In the genomic region with DNA sequence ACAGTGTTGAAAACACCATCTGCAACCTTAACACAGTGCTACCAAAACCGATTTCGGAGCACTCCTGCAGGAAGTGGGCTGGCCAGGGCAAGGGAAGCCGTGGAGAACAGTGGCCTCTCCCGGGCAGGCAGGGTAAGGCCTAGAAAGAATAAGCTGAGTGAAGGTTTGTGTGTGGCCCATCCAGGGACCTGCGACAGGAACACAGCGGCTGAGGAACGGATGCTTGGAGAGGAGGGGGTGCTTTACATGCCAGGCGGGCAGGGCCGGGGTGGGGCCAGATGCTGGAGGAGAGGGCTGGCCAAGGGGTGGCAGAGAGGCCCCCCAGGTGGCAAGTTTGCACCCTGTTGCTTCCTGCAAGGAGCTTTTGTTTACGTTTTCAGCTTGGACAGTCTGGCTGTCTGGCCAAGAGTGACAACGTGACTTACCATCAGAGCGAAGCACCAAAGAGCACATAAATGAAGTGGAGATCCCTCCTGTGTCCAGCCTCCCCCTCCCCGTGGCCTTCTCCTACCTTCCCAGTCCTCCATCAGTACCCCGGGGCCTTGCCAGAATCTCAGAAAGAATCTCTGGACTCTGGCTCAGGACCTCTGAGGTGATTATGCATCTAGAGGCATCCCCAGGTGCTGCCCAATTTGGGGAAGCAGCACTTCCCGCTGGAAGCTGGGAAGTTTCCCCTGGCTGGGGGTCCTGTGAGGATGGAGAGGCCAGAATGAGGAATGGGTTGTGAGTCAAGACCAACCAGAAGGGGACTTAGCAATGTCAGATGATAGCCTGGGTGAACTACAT, we compare ENCODE assay signal across 8 cellular contexts.
DNase-seq lines count a peak whose midpoint lies in the region; ATAC-seq and TF ChIP-seq lines count a peak whose summit lies in the region.

No MANE protein-coding gene starts in this region.

- POLR2A ChIA-PET in A673 (lab: Charles Lee; ENCODE audit: low non-redundant PET), result interaction anchor here (0.6 to 0.7 kb wide), 2 partner anchors 32 to 60 kb away, joined by 3 read pairs; no protein-coding TSS in a partner anchor
- POLR2A ChIA-PET in activated CD4-positive, alpha-beta memory T cell treated with anti-CD3 and anti-CD28 coated beads, Interleukin-2, amount 10 ng/mL, durations not matched to agents 7 days and 5 days (lab: Charles Lee), result interaction anchor here (0.7 to 1.5 kb wide), 3 partner anchors 10 to 71 kb away, joined by 4 to 7 read pairs (median 4); no protein-coding TSS in a partner anchor

- no peak overlapping the region for H2BK5ac ChIP-seq in mesenchymal stem cell (ENCODE audit: low read depth, low read length, poor library complexity, severe bottlenecking)

- H3K36me3 Mint-ChIP-seq in activated CD4-positive, alpha-beta memory T cell treated with anti-CD3 and anti-CD28 coated beads, Interleukin-2, amount 10 ng/mL, durations not matched to agents 7 days and 5 days (ENCODE audit: low read depth), result no peaks in the 10 kb centered on the region

- H3K4me1 Mint-ChIP-seq in activated CD4-positive, alpha-beta memory T cell treated with anti-CD3 and anti-CD28 coated beads, Interleukin-2, amount 10 ng/mL, durations not matched to agents 7 days and 5 days, result peaks cover 42% of the 10 kb centered on the region

- H3K4me3 Mint-ChIP-seq in activated CD4-positive, alpha-beta memory T cell treated with anti-CD3 and anti-CD28 coated beads, Interleukin-2, amount 10 ng/mL, durations not matched to agents 7 days and 5 days, result peak overlapping the region; percentile 95

- H3K27ac ChIP-seq in A673 (ENCODE audit: low read depth, low read length, poor library complexity, severe bottlenecking) (no peak overlapping the region), mesenchymal stem cell (ENCODE audit: low read length, poor library complexity, severe bottlenecking) (peak overlapping the region; percentile 17)
- peak overlapping the region; percentile 69 for H3K27ac ChIP-seq in effector memory CD4-positive, alpha-beta T cell (ENCODE audit: insufficient read depth, low read length, poor library complexity, severe bottlenecking)

- H3K9ac ChIP-seq in mesenchymal stem cell (ENCODE audit: low read length), result peak overlapping the region; percentile 90

- H2AFZ ChIP-seq in mesenchymal stem cell (ENCODE audit: low read depth, low read length), result no peak overlapping the region

- H3K27me3 ChIP-seq in A673 (replicated peaks; ENCODE audit: insufficient read depth, low read depth, low read length, poor library complexity) (no peaks in the 10 kb centered on the region), mesenchymal stem cell (ENCODE audit: control insufficient read depth in 1 of 2, insufficient read depth in 1 of 2, low read length in 2 of 2) (no peaks in the 10 kb centered on the region)
- H3K27me3 ChIP-seq in effector memory CD4-positive, alpha-beta T cell (replicated peaks; ENCODE audit: control insufficient read depth, insufficient read depth, low read length, poor library complexity, severe bottlenecking), result no peaks in the 10 kb centered on the region

- peak overlapping the region; percentile 92 for H3K27ac Mint-ChIP-seq in activated CD4-positive, alpha-beta memory T cell treated with anti-CD3 and anti-CD28 coated beads, Interleukin-2, amount 10 ng/mL, durations not matched to agents 7 days and 5 days

- H2BK15ac ChIP-seq in mesenchymal stem cell (ENCODE audit: low read depth, poor library complexity, severe bottlenecking), result no peak overlapping the region

- H3K4me2 ChIP-seq in mesenchymal stem cell (ENCODE audit: low read length, poor library complexity, severe bottlenecking), result no peak overlapping the region

- H4K8ac ChIP-seq in mesenchymal stem cell (ENCODE audit: low read length), result no peak overlapping the region

- intact Hi-C loops in A673 (cut with micrococcal nuclease; ENCODE audit: unreplicated experiment), result no loop called here

- no peaks in the 10 kb centered on the region for H3K36me3 ChIP-seq in A673 (ENCODE audit: insufficient read depth, low read length, poor library complexity, severe bottlenecking)
- H3K36me3 ChIP-seq in effector memory CD4-positive, alpha-beta T cell (ENCODE audit: control insufficient read depth, insufficient read depth, low read length), result no peaks in the 10 kb centered on the region
- no peaks in the 10 kb centered on the region for H3K36me3 ChIP-seq in mesenchymal stem cell (ENCODE audit: control insufficient read depth in 1 of 2, insufficient read depth in 2 of 2, low read depth in 1 of 2, low read length in 2 of 2)

- peak; percentile 43 for ATAC-seq in GM18508 (IDR thresholded peaks at IDR 0.05; ENCODE audit: insufficient read depth, unreplicated experiment)
- peak; percentile 43 for ATAC-seq in HG03354 (IDR thresholded peaks at IDR 0.05; ENCODE audit: poor library complexity, severe bottlenecking, unreplicated experiment)

- no peaks in the 10 kb centered on the region for H3K27me3 Mint-ChIP-seq in activated CD4-positive, alpha-beta memory T cell treated with anti-CD3 and anti-CD28 coated beads, Interleukin-2, amount 10 ng/mL, durations not matched to agents 7 days and 5 days

- H3K9me3 ChIP-seq in A673 (ENCODE audit: low read depth, low read length, poor library complexity, severe bottlenecking) (no peaks in the 10 kb centered on the region), mesenchymal stem cell (ENCODE audit: control insufficient read depth, low read length) (no peaks in the 10 kb centered on the region)
- no peaks in the 10 kb centered on the region for H3K9me3 ChIP-seq in effector memory CD4-positive, alpha-beta T cell (ENCODE audit: control insufficient read depth, low read length)

- H2BK120ac ChIP-seq in mesenchymal stem cell (ENCODE audit: low read depth, low read length), result peak overlapping the region; percentile 40

- peak overlapping the region; percentile 0 to 80 for H2BK12ac ChIP-seq in mesenchymal stem cell (ENCODE audit: low read length in 2 of 2)

- DNase-seq in A673 (ENCODE audit: low spot score) (peak; percentile 89), NCI-H69 (lab: John Stamatoyannopoulos, UW) (peak; percentile 80), mesenchymal stem cell (peak; percentile 78)
- peak; percentile 81 for DNase-seq in activated CD4-positive, alpha-beta memory T cell treated with anti-CD3 and anti-CD28 coated beads, Interleukin-2, amount 10 ng/mL, durations not matched to agents 7 days and 5 days
- peak; percentile 30 to 52 (median 50) for DNase-seq in effector memory CD4-positive, alpha-beta T cell
- peak; percentile 23 for DNase-seq in stimulated activated CD8-positive, alpha-beta memory T cell treated with anti-CD3 and anti-CD28 coated beads, Interleukin-12 subunit alpha, Interleukin-12 subunit beta, amount 100 ng/mL, for 4 hours (ENCODE audit: low read depth)

- H3K4me3 ChIP-seq in A673 (ENCODE audit: low read depth, low read length, poor library complexity, severe bottlenecking) (peak overlapping the region; percentile 59), mesenchymal stem cell (ENCODE audit: insufficient read depth in 1 of 2, low read depth in 1 of 2, low read length in 2 of 2) (peak overlapping the region in 1 of 2 experiments; percentile 94)
- peak overlapping the region; percentile 73 for H3K4me3 ChIP-seq in effector memory CD4-positive, alpha-beta T cell (ENCODE audit: insufficient read depth, low read depth, low read length, poor library complexity, severe bottlenecking)

- peak overlapping the region in 1 of 2 experiments; percentile 16 for H3K18ac ChIP-seq in mesenchymal stem cell (ENCODE audit: low read depth in 1 of 2, low read length in 2 of 2)

- 11% methylated on average over 15 of the region's 15 CpGs for WGBS in mesenchymal stem cell

- H3K4ac ChIP-seq in mesenchymal stem cell (ENCODE audit: low read depth in 1 of 2, low read length in 2 of 2), result peak overlapping the region in 1 of 2 experiments; percentile 76

- no TSS peak for BruUV-seq in A673 (replicated peaks; lab: Mats Ljungman, UMichigan)

- H3K4me1 ChIP-seq in A673 (ENCODE audit: insufficient read depth, low read length, poor library complexity, severe bottlenecking), result peaks cover 28% of the 10 kb centered on the region
- peaks cover 20% of the 10 kb centered on the region for H3K4me1 ChIP-seq in effector memory CD4-positive, alpha-beta T cell (ENCODE audit: control insufficient read depth, insufficient read depth, low read length, poor library complexity, severe bottlenecking)
- H3K4me1 ChIP-seq in mesenchymal stem cell (ENCODE audit: control insufficient read depth, insufficient read depth, low read depth, low read length), result peaks cover 34% of the 10 kb centered on the region

- H3K79me1 ChIP-seq in mesenchymal stem cell (replicated peaks; ENCODE audit: low read length, poor library complexity, severe bottlenecking), result peaks cover 29% of the 10 kb centered on the region

- H4K91ac ChIP-seq in mesenchymal stem cell (ENCODE audit: low read length), result no peak overlapping the region

- peak overlapping the region; percentile 29 for H2AK5ac ChIP-seq in mesenchymal stem cell (ENCODE audit: low read length, severe bottlenecking)

- peak; percentile 88 for TF ChIP-seq CTCF in A673 (conservative IDR thresholded peaks at IDR 0.05; ENCODE audit: low read depth, low read length)

- CTCF ChIA-PET in A673 (lab: Charles Lee), result interaction anchor here (0.5 to 1.2 kb wide), 15 partner anchors 8 to 332 kb away, joined by 3 to 12 read pairs (median 4); no protein-coding TSS in a partner anchor
- CTCF ChIA-PET in activated CD4-positive, alpha-beta memory T cell treated with anti-CD3 and anti-CD28 coated beads, Interleukin-2, amount 10 ng/mL, durations not matched to agents 7 days and 5 days (lab: Charles Lee), result interaction anchor here (0.6 to 1.2 kb wide), 17 partner anchors 9 to 409 kb away, joined by 3 to 9 read pairs (median 3); no protein-coding TSS in a partner anchor

- no peaks in the 10 kb centered on the region for H3K9me3 Mint-ChIP-seq in activated CD4-positive, alpha-beta memory T cell treated with anti-CD3 and anti-CD28 coated beads, Interleukin-2, amount 10 ng/mL, durations not matched to agents 7 days and 5 days

- peak overlapping the region in 1 of 2 experiments; percentile 23 for H3K23ac ChIP-seq in mesenchymal stem cell (ENCODE audit: low read length in 2 of 2)

- no peak overlapping the region for H3K14ac ChIP-seq in mesenchymal stem cell (ENCODE audit: low read length in 2 of 2)

Comparison
In these comparisons a context has a peak if more than half of its experiments do, and no peak if none do; other contexts are left out.
1. DNase-seq: peak in every context shown above with its lines; median percentile 89 in A673; 81 in activated CD4-positive, alpha-beta memory T cell treated with anti-CD3 and anti-CD28 coated beads, Interleukin-2, amount 10 ng/mL, durations not matched to agents 7 days and 5 days; 80 in NCI-H69; 78 in mesenchymal stem cell; 50 in effector memory CD4-positive, alpha-beta T cell; 23 in stimulated activated CD8-positive, alpha-beta memory T cell treated with anti-CD3 and anti-CD28 coated beads, Interleukin-12 subunit alpha, Interleukin-12 subunit beta, amount 100 ng/mL, for 4 hours.